In genomic region chr1:2786329-2787162, GRCh38 we compare ENCODE assay signal across 8 cellular contexts.
A peak's percentile ranks its signal among the peaks of the same experiment; 100 is the strongest.
DNase-seq lines count a peak whose midpoint lies in the region; ATAC-seq and TF ChIP-seq lines count a peak whose summit lies in the region.

No MANE protein-coding gene starts in this region.

- DNase-seq in AG04449 (ENCODE audit: low read depth, low spot score) (no peak), HUDEP-2 (lab: John Stamatoyannopoulos, UW; ENCODE audit: unreplicated experiment in 76 of 76) (peak in 42 of 76 experiments; percentile 1 to 51 (median 19)), erythroblast (lab: John Stamatoyannopoulos, UW) (peak; percentile 41 to 70), retinal pigment epithelial cell (ENCODE audit: low read depth) (no peak), EL (no peak)
- DNase-seq in activated CD8-positive, alpha-beta memory T cell treated with anti-CD3 and anti-CD28 coated beads for 24 hours = peak; percentile 91

- POLR2A ChIA-PET in AG04449 (lab: Yijun Ruan, JAX) = no interaction called here

- ATAC-seq in GM21717 (IDR thresholded peaks at IDR 0.05; ENCODE audit: unreplicated experiment) (no peak), GM21526 (IDR thresholded peaks at IDR 0.05; ENCODE audit: low FRiP score, unreplicated experiment) (no peak)

- no peak overlapping the region for H3K4me3 ChIP-seq in AG04449 (ENCODE audit: low read depth, low read length)
- H3K4me3 ChIP-seq in retinal pigment epithelial cell (ENCODE audit: low read length) = no peak overlapping the region

- TF ChIP-seq CTCF in AG04449 (IDR thresholded peaks at IDR 0.05; ENCODE audit: insufficient read depth, low read length, missing control alignments) (peak; percentile 4), retinal pigment epithelial cell (conservative IDR thresholded peaks at IDR 0.05; ENCODE audit: low read depth, low read length) (peak; percentile 57)

- no peak for TF ChIP-seq POLR2A in erythroblast (IDR thresholded peaks at IDR 0.05; ENCODE audit: low read length)

- CTCF ChIA-PET in AG04449 (lab: Yijun Ruan, JAX) = no interaction called here

Comparison
In these comparisons a context has a peak if more than half of its experiments do, and no peak if none do; other contexts are left out.
1. DNase-seq: peak in HUDEP-2 (42 of 76), activated CD8-positive, alpha-beta memory T cell treated with anti-CD3 and anti-CD28 coated beads for 24 hours (single experiment) and erythroblast (2 of 2); none in AG04449 (single experiment), retinal pigment epithelial cell (single experiment) and EL (single experiment).